Comparison of ENCODE assay signal across 37 cellular contexts in genomic region chrX:122241959-122242358, GRCh38.
DNase-seq lines count a peak whose midpoint lies in the region; ATAC-seq, FAIRE-seq and TF ChIP-seq lines count a peak whose summit lies in the region.
"Had no signal": no experiment of that assay in that cellular context is flagged by ENCODE, and none has a peak within 500 bp of the region (broad histone marks: within the 10 kb centered on the region; RNA-seq: fewer than 3 reads in every experiment).

No MANE protein-coding gene starts in this region.

- no peak overlapping the region for H3K4me3 ChIP-seq in GM23338
- H3K4me3 ChIP-seq in H1 (ENCODE audit: extremely low read depth in 1 of 4, insufficient read depth in 2 of 4, low read depth in 3 of 4, low read length in 4 of 4): no peak overlapping the region
- H3K4me3 ChIP-seq: A549; BLaER1; BLaER1 treated with 17β-estradiol and CSF1 and Interleukin-3, amounts not matched to agents 10 nM and 100 nM had no signal

- H3K79me1 ChIP-seq in H9 (ENCODE audit: insufficient read depth, low read depth, low read length, poor library complexity, severe bottlenecking) (no peaks in the 10 kb centered on the region), H1 (ENCODE audit: low read depth, low read length) (no peaks in the 10 kb centered on the region)

- no peak overlapping the region for H2AK5ac ChIP-seq in H9 (ENCODE audit: insufficient read length, low read length)
- no peak overlapping the region for H2AK5ac ChIP-seq in H1 (ENCODE audit: low read depth, low read length)

- WGBS in H9 (ENCODE audit: extremely low coverage, insufficient read length, low lambda C conversion rate): no CpG with 5 or more reads among the region's 7 CpGs
- 79% methylated on average over 7 of the region's 7 CpGs; no CpG with 5 or more reads in 1 of the 2 experiments for WGBS in H1 (ENCODE audit: extremely low coverage in 1 of 2, insufficient coverage in 1 of 2, insufficient read length in 1 of 2, insufficient replicate concordance in 2 of 2, low coverage in 1 of 2, low lambda C conversion rate in 2 of 2, missing lambda C conversion rate in 1 of 2), 2 experiments

- H2BK120ac ChIP-seq in H9 (ENCODE audit: low read depth, low read length, poor library complexity, severe bottlenecking) (no peak overlapping the region), H1 (replicated peaks; ENCODE audit: low read depth, low read length) (no peak overlapping the region)

- H3K23me2 ChIP-seq in H9 (ENCODE audit: insufficient read length, low read depth, low read length, poor library complexity, severe bottlenecking) (no peaks in the 10 kb centered on the region), H1 (ENCODE audit: low read depth, low read length) (no peaks in the 10 kb centered on the region)

- H2AFZ ChIP-seq in GM23338 (no peak overlapping the region), H9 (ENCODE audit: low read length) (no peak overlapping the region), H1 (ENCODE audit: low read length) (no peak overlapping the region)

- POLR2A ChIA-PET in WTC11 (lab: Charles Lee): interaction anchor here (0.6 kb wide), 1 partner anchor 8 kb away, joined by 3 read pairs; no protein-coding TSS in a partner anchor
- POLR2A ChIA-PET in H1 (lab: Charles Lee; ENCODE audit: partially characterized antibody): interaction anchor here (0.7 to 3.0 kb wide), 5 partner anchors 10 to 977 kb away, joined by 3 to 14 read pairs (median 6); no protein-coding TSS in a partner anchor

- H3K23ac ChIP-seq in H9 (ENCODE audit: insufficient read length, low read depth, low read length) (no peak overlapping the region), H1 (ENCODE audit: insufficient read length) (no peak overlapping the region)

- peak; percentile 22 to 76 for TF ChIP-seq POLR2A in H1 (IDR thresholded peaks at IDR 0.05; ENCODE audit: control extremely low read depth in 1 of 2, low read depth in 2 of 2, low read length in 2 of 2)

- H3K27me3 Mint-ChIP-seq in GM23338 (ENCODE audit: insufficient read depth, low read depth, poor library complexity): peaks cover 19% of the 10 kb centered on the region
- H3K27me3 Mint-ChIP-seq in H9 (ENCODE audit: low read depth): no peaks in the 10 kb centered on the region
- H3K27me3 Mint-ChIP-seq in WTC11 (ENCODE audit: low read depth): no peaks in the 10 kb centered on the region
- H3K27me3 Mint-ChIP-seq: B cell; CD4-positive, alpha-beta memory T cell; CD4-positive, alpha-beta T cell; CD4-positive, CD25-positive, alpha-beta regulatory T cell had no signal

- H3K4me3 Mint-ChIP-seq in GM23338 (no peak overlapping the region), H9 (no peak overlapping the region), WTC11 (no peak overlapping the region)
- H3K4me3 Mint-ChIP-seq: B cell; CD14-positive monocyte; CD4-positive, alpha-beta memory T cell; CD4-positive, alpha-beta T cell; CD4-positive, CD25-positive, alpha-beta regulatory T cell; CD8-positive, alpha-beta memory T cell; CD8-positive, alpha-beta T cell had no signal

- H3K79me2 ChIP-seq in GM23338 (replicated peaks; ENCODE audit: insufficient read depth) (no peaks in the 10 kb centered on the region), H9 (ENCODE audit: insufficient read depth, low read length) (no peaks in the 10 kb centered on the region), H1 (ENCODE audit: control insufficient read depth in 1 of 2, insufficient read depth in 2 of 2, low read length in 2 of 2) (no peaks in the 10 kb centered on the region; a peak in 1 of 4 replicates)

- H3F3A ChIP-seq in GM23338 (replicated peaks; ENCODE audit: low read depth): 0 out of 2 replicates have a peak, but pooled peaks cover 4% of the 10 kb centered on the region

- no peak overlapping the region for H2BK5ac ChIP-seq in H9 (ENCODE audit: insufficient read length, low read length)
- no peak overlapping the region for H2BK5ac ChIP-seq in H1 (ENCODE audit: low read depth, low read length)

- CTCF ChIA-PET in WTC11 (lab: Charles Lee) (no interaction called here), H1 (lab: Charles Lee; ENCODE audit: partially characterized antibody) (no interaction called here)

- H2BK15ac ChIP-seq in H9 (ENCODE audit: low read depth, low read length) (no peak overlapping the region), H1 (ENCODE audit: low read length) (no peak overlapping the region)

- DNase-seq in GM23338 (ENCODE audit: low spot score) (no peak), H9 (peak; percentile 48), WTC11 (ENCODE audit: low spot score) (no peak), H1 (ENCODE audit: low read depth in 1 of 2, low spot score in 2 of 2) (no peak), MV-4-11 (lab: John Stamatoyannopoulos, UW) (no peak), NCI-H345 treated with DMSO at 0.1 percent for 48 hours (lab: John Stamatoyannopoulos, UW; ENCODE audit: unreplicated experiment) (no peak)
- no peak for DNase-seq in activated naive CD4-positive, alpha-beta T cell treated with Interleukin-2 at 50 U/mL for 16 hours
- DNase-seq in activated CD4-positive, alpha-beta T cell treated with anti-CD3 and anti-CD28 coated beads for 1 hour: no peak
- DNase-seq: 8988T; ACHN; AML-193; BE2C; C1 segment of cervical spinal cord; Caco-2; Calu3; CD4-positive, alpha-beta memory T cell; CD4-positive, alpha-beta T cell; CD4-positive, CD25-positive, alpha-beta regulatory T cell; CD8-positive, alpha-beta memory T cell; CD8-positive, alpha-beta T cell; COR-L47; DMS 273 treated with DMSO at 0.1 percent for 48 hours; DMS153; DMS53; DMS79; DMS79 treated with DMSO at 0.1 percent for 48 hours; DND-41; EL had no signal

- H4K20me1 ChIP-seq in GM23338 (replicated peaks; ENCODE audit: insufficient read depth) (peaks cover 3% of the 10 kb centered on the region; the same call in 1 of the 2 replicates), H9 (ENCODE audit: control insufficient read depth, insufficient read depth, insufficient read length) (no peaks in the 10 kb centered on the region), H1 (replicated peaks in 1 of 2; ENCODE audit: control insufficient read depth in 1 of 2, insufficient read depth in 2 of 2, low read length in 2 of 2) (peaks cover 2 to 3% of the 10 kb centered on the region in 2 experiments)
- H4K20me1 ChIP-seq: BLaER1; BLaER1 treated with 17β-estradiol and CSF1 and Interleukin-3, amounts not matched to agents 10 nM and 100 nM had no signal

- no peak overlapping the region for H3K14ac ChIP-seq in H9 (ENCODE audit: insufficient read depth, low read length)
- no peak overlapping the region for H3K14ac ChIP-seq in H1 (ENCODE audit: insufficient read length)

- H3K9me3 ChIP-seq in H9 (ENCODE audit: control insufficient read depth, low read depth, low read length): no peaks in the 10 kb centered on the region
- no peaks in the 10 kb centered on the region for H3K9me3 ChIP-seq in H1 (ENCODE audit: insufficient read depth in 2 of 2, low read depth in 1 of 2, low read length in 1 of 2)
- H3K9me3 ChIP-seq: A549, BE2C, Caco-2 had no signal

- H3T11ph ChIP-seq in H9 (ENCODE audit: low read length): no peak overlapping the region

- H4K8ac ChIP-seq in H9 (replicated peaks; ENCODE audit: insufficient read length, low read depth, low read length) (no peak overlapping the region), H1 (ENCODE audit: extremely low read depth, insufficient read depth, low read length) (no peak overlapping the region)

- H3K9me3 Mint-ChIP-seq in GM23338: no peaks in the 10 kb centered on the region; the same call in 2 of the 3 replicates
- peaks cover 0 to 4% of the 10 kb centered on the region in 2 experiments; a peak in 1 of 5 replicates for H3K9me3 Mint-ChIP-seq in H9
- H3K9me3 Mint-ChIP-seq in WTC11: no peaks in the 10 kb centered on the region
- H3K9me3 Mint-ChIP-seq: CD4-positive, alpha-beta T cell; CD8-positive, alpha-beta T cell had no signal

- H2BK20ac ChIP-seq in H9 (ENCODE audit: low read depth, low read length, poor library complexity, severe bottlenecking): no peak overlapping the region
- H2BK20ac ChIP-seq in H1 (ENCODE audit: low read length): no peak overlapping the region

- TF ChIP-seq EP300 in H1 (IDR thresholded peaks at IDR 0.05; ENCODE audit: borderline replicate concordance in 1 of 2, low read depth in 2 of 2, low read length in 2 of 2): no peak

- H4K91ac ChIP-seq in H9 (ENCODE audit: insufficient read length, low read depth, low read length) (no peak overlapping the region), H1 (replicated peaks; ENCODE audit: insufficient read length, low read length) (no peak overlapping the region)

- H3K27ac Mint-ChIP-seq in GM23338 (no peak overlapping the region), H9 (peak overlapping the region in 2 of 3 experiments; percentile 26 to 55; a peak in 2 of 7 replicates), WTC11 (no peak overlapping the region)
- H3K27ac Mint-ChIP-seq: B cell; CD14-positive monocyte; CD4-positive, alpha-beta memory T cell; CD4-positive, alpha-beta T cell; CD4-positive, CD25-positive, alpha-beta regulatory T cell; CD8-positive, alpha-beta memory T cell; CD8-positive, alpha-beta T cell had no signal

- no peaks in the 10 kb centered on the region for H3K9me2 ChIP-seq in GM23338 (ENCODE audit: insufficient read depth)

- H3K18ac ChIP-seq in H9 (ENCODE audit: insufficient read length, low read depth, low read length) (no peak overlapping the region), H1 (ENCODE audit: extremely low read depth, low read length) (no peak overlapping the region)

- H4K5ac ChIP-seq in H9 (ENCODE audit: insufficient read length, low read depth, low read length) (no peak overlapping the region), H1 (ENCODE audit: insufficient read length, low read depth, low read length) (no peak overlapping the region)

- H3K56ac ChIP-seq in H9 (ENCODE audit: insufficient read length, low read depth, low read length) (no peak overlapping the region), H1 (replicated peaks; ENCODE audit: insufficient read length, low read depth, low read length) (no peak overlapping the region)

- H3K4me2 ChIP-seq in GM23338: no peak overlapping the region
- H3K4me2 ChIP-seq in H9 (ENCODE audit: insufficient read depth, insufficient read length, low read length): no peak overlapping the region
- H3K4me2 ChIP-seq in H1 (ENCODE audit: insufficient read depth in 1 of 2, low read depth in 2 of 2, low read length in 2 of 2): no peak overlapping the region
- H3K4me2 ChIP-seq: A549; BLaER1; BLaER1 treated with 17β-estradiol and CSF1 and Interleukin-3, amounts not matched to agents 10 nM and 100 nM had no signal

- H3K27me3 ChIP-seq in GM23338 (ENCODE audit: insufficient read depth) (no peaks in the 10 kb centered on the region), H9 (ENCODE audit: insufficient read depth, low read length) (no peaks in the 10 kb centered on the region), H1 (replicated peaks in 1 of 4; ENCODE audit: control insufficient read depth in 3 of 4, extremely low read depth in 1 of 4, insufficient read depth in 3 of 4, low read length in 3 of 4) (no peaks in the 10 kb centered on the region)
- H3K27me3 ChIP-seq: BE2C had no signal

- H3K4ac ChIP-seq in H9 (ENCODE audit: low read depth, low read length) (no peak overlapping the region), H1 (replicated peaks; ENCODE audit: insufficient read length, low read depth, low read length) (no peak overlapping the region)

- H2BK12ac ChIP-seq in H9 (ENCODE audit: insufficient read length, low read depth, low read length): no peak overlapping the region
- H2BK12ac ChIP-seq in H1 (ENCODE audit: low read depth, low read length): no peak overlapping the region

- H3K27ac ChIP-seq in GM23338 (ENCODE audit: low read depth) (0 out of 2 replicates have a peak overlapping the region, but pooled peaks have one; percentile 1), H9 (ENCODE audit: insufficient read length, low read depth, low read length) (no peak overlapping the region), H1 (ENCODE audit: low read depth, low read length) (no peak overlapping the region)
- H3K27ac ChIP-seq: 22Rv1; A549; BLaER1; BLaER1 treated with 17β-estradiol and CSF1 and Interleukin-3, amounts not matched to agents 10 nM and 100 nM; C4-2B had no signal

- TF ChIP-seq RAD21 in H1 (IDR thresholded peaks at IDR 0.05 in 1 of 2, conservative IDR thresholded peaks at IDR 0.05 in 1 of 2; ENCODE audit: low read depth in 2 of 2, low read length in 2 of 2): no peak

- peaks cover 22% of the 10 kb centered on the region for H3K36me3 ChIP-seq in GM23338 (ENCODE audit: insufficient read depth)
- H3K36me3 ChIP-seq in H1 (ENCODE audit: control insufficient read depth in 2 of 4, insufficient read depth in 4 of 4, low read length in 3 of 4): peaks cover 0 to 64% (median 25%) of the 10 kb centered on the region in 4 experiments; a peak in 7 of 8 replicates
- H3K36me3 ChIP-seq: BE2C; BLaER1; BLaER1 treated with 17β-estradiol and CSF1 and Interleukin-3, amounts not matched to agents 10 nM and 100 nM had no signal

- no peak for FAIRE-seq in H1 (lab: Jason Lieb, UNC)
- FAIRE-seq: A204.1, A549, D721Med had no signal

- H3K36me3 Mint-ChIP-seq in GM23338 (ENCODE audit: low read depth): peaks cover 51% of the 10 kb centered on the region
- H3K36me3 Mint-ChIP-seq in H9 (ENCODE audit: insufficient read depth in 1 of 3, low read depth in 3 of 3): peaks cover 45 to 69% (median 60%) of the 10 kb centered on the region in 3 experiments
- H3K36me3 Mint-ChIP-seq in WTC11: peaks cover 40% of the 10 kb centered on the region
- H3K36me3 Mint-ChIP-seq: CD14-positive monocyte; CD4-positive, alpha-beta memory T cell; CD4-positive, CD25-positive, alpha-beta regulatory T cell; CD8-positive, alpha-beta memory T cell; CD8-positive, alpha-beta T cell had no signal

- H3K4me1 ChIP-seq in GM23338 (ENCODE audit: insufficient read depth) (no peaks in the 10 kb centered on the region; the same call in none of the 2 replicates), H9 (ENCODE audit: insufficient read depth, low read length) (no peaks in the 10 kb centered on the region), H1 (replicated peaks in 1 of 4; ENCODE audit: control insufficient read depth in 3 of 4, insufficient read depth in 4 of 4, low read length in 3 of 4) (no peaks in the 10 kb centered on the region; a peak in 2 of 7 replicates)
- H3K4me1 ChIP-seq: A549; BE2C; BLaER1; BLaER1 treated with 17β-estradiol and CSF1 and Interleukin-3, amounts not matched to agents 10 nM and 100 nM; Caco-2 had no signal

- H3K9ac ChIP-seq in H9 (ENCODE audit: extremely low read depth, insufficient read length, low read length) (no peak overlapping the region), H1 (replicated peaks in 1 of 4; ENCODE audit: extremely low read depth in 1 of 4, low read depth in 3 of 4, low read length in 3 of 4) (no peak overlapping the region)
- H3K9ac ChIP-seq: BLaER1; BLaER1 treated with 17β-estradiol and CSF1 and Interleukin-3, amounts not matched to agents 10 nM and 100 nM had no signal

- no peak for TF ChIP-seq CTCF in GM23338 (conservative IDR thresholded peaks at IDR 0.05; ENCODE audit: low read depth in 2 of 2)
- TF ChIP-seq CTCF in H9 (conservative IDR thresholded peaks at IDR 0.05): no peak
- no peak for TF ChIP-seq CTCF in WTC11 (IDR thresholded peaks at IDR 0.05)
- TF ChIP-seq CTCF in H1 (IDR thresholded peaks at IDR 0.05; ENCODE audit: control extremely low read depth in 1 of 3, insufficient read depth in 1 of 3, low read depth in 1 of 3, low read length in 3 of 3): no peak

- ATAC-seq in GM23338: no peak
- no peak for ATAC-seq in WTC11
- ATAC-seq: A549; CD8-positive, alpha-beta T cell had no signal

- peaks cover 41% of the 10 kb centered on the region for H3K4me1 Mint-ChIP-seq in GM23338
- H3K4me1 Mint-ChIP-seq in H9: peaks cover 61 to 62% of the 10 kb centered on the region in 2 experiments
- H3K4me1 Mint-ChIP-seq in WTC11: peaks cover 67% of the 10 kb centered on the region
- H3K4me1 Mint-ChIP-seq: B cell; CD14-positive monocyte; CD4-positive, alpha-beta memory T cell; CD4-positive, CD25-positive, alpha-beta regulatory T cell; CD8-positive, alpha-beta memory T cell had no signal

Comparison
In these comparisons a context has a peak if more than half of its experiments do, and no peak if none do; other contexts are left out.
1. H3K27ac Mint-ChIP-seq: peak in H9 (2 of 3); none in GM23338 (single experiment) and WTC11 (single experiment).